Comparison of ENCODE assay signal across 25 cellular contexts in genomic region chr15:96442076-96442475, GRCh38.
"Had no signal": no experiment of that assay in that cellular context is flagged by ENCODE, and none has a peak within 500 bp of the region (broad histone marks: within the 10 kb centered on the region; RNA-seq: fewer than 3 reads in every experiment).

No MANE protein-coding gene starts in this region.

- DNase-seq: stimulated activated CD4-positive, alpha-beta T cell treated with anti-CD3 and anti-CD28 coated beads, Interleukin-2, amount 100 ng/mL, for 48 hours; stimulated activated CD4-positive, alpha-beta T cell treated with anti-CD3 and anti-CD28 coated beads, Interleukin-4, amount 100 ng/mL, for 1 hour; stimulated activated CD4-positive, alpha-beta T cell treated with anti-CD3 and anti-CD28 coated beads, Interleukin-4, amount 100 ng/mL, for 24 hours; stimulated activated CD4-positive, alpha-beta T cell treated with anti-CD3 and anti-CD28 coated beads, Interleukin-4, amount 100 ng/mL, for 4 hours; stimulated activated CD8-positive, alpha-beta memory T cell treated with anti-CD3 and anti-CD28 coated beads, Interleukin-4, amount 100 ng/mL, for 48 hours; stimulated activated naive B cell treated with anti-CD40 and anti-IgM and Interleukin-4, amounts not matched to agents 10 μg/mL and 1 μg/mL and 100 μg/mL, for 72 hours; stimulated activated naive CD4-positive, alpha-beta T cell; stimulated activated naive CD4-positive, alpha-beta T cell treated with Interleukin-2 at 50 U/mL for 16 hours; stimulated activated naive CD8-positive, alpha-beta T cell treated with anti-CD3 and anti-CD28 coated beads, Interleukin-15, amount 100 ng/mL, for 72 hours; stimulated activated naive CD8-positive, alpha-beta T cell treated with anti-CD3 and anti-CD28 coated beads, Interleukin-15, Interleukin-2, amounts not matched to agents 100 U/mL and 50 U/mL, for 24 hours; stomach; substantia nigra; testis; thyroid gland; tibial artery; transverse colon; trophoblast cell; upper lobe of right lung; uterus had no signal

- ATAC-seq: stimulated activated effector memory CD8-positive, alpha-beta T cell treated with anti-CD3 and anti-CD28 coated beads, Interleukin-12 subunit alpha, Interleukin-12 subunit beta, amount 100 ng/mL, for 72 hours; stimulated activated naive B cell treated with anti-CD40 and anti-IgM and Interleukin-4, amounts not matched to agents 10 μg/mL and 1 μg/mL and 100 μg/mL, for 72 hours; stimulated activated naive CD8-positive, alpha-beta T cell treated with anti-CD3 and anti-CD28 coated beads, Interleukin-15, amount 100 ng/mL, for 72 hours; stimulated activated naive CD8-positive, alpha-beta T cell treated with anti-CD3 and anti-CD28 coated beads, Interleukin-15, Interleukin-2, amounts not matched to agents 100 U/mL and 50 U/mL, for 24 hours; upper lobe of right lung had no signal

- H3K36me3 ChIP-seq: stomach, suprapubic skin, thoracic aorta, thyroid gland, tibial artery, tibial nerve, transverse colon, upper lobe of left lung, upper lobe of right lung, uterus, vagina had no signal

- H3K9me3 ChIP-seq: stomach, suprapubic skin, testis, thoracic aorta, thyroid gland, tibial artery, tibial nerve, transverse colon, upper lobe of left lung, upper lobe of right lung, uterus, vagina had no signal

- H3K4me1 ChIP-seq: stomach, suprapubic skin, testis, thyroid gland, tibial artery, tibial nerve, transverse colon, upper lobe of left lung, upper lobe of right lung, uterus, vagina had no signal

- H3K27me3 ChIP-seq: stomach, testis, thyroid gland, tibial artery, tibial nerve, transverse colon, upper lobe of left lung, upper lobe of right lung, uterus, vagina had no signal

- H3K4me3 ChIP-seq: stomach, suprapubic skin, testis, thoracic aorta, thyroid gland, tibial artery, tibial nerve, transverse colon, upper lobe of left lung, upper lobe of right lung, uterus, vagina had no signal

- H3K27ac ChIP-seq: stomach, suprapubic skin, testis, thoracic aorta, thyroid gland, tibial artery, tibial nerve, transverse colon, upper lobe of left lung, upper lobe of right lung, uterus, vagina had no signal
